In the genomic region with DNA sequence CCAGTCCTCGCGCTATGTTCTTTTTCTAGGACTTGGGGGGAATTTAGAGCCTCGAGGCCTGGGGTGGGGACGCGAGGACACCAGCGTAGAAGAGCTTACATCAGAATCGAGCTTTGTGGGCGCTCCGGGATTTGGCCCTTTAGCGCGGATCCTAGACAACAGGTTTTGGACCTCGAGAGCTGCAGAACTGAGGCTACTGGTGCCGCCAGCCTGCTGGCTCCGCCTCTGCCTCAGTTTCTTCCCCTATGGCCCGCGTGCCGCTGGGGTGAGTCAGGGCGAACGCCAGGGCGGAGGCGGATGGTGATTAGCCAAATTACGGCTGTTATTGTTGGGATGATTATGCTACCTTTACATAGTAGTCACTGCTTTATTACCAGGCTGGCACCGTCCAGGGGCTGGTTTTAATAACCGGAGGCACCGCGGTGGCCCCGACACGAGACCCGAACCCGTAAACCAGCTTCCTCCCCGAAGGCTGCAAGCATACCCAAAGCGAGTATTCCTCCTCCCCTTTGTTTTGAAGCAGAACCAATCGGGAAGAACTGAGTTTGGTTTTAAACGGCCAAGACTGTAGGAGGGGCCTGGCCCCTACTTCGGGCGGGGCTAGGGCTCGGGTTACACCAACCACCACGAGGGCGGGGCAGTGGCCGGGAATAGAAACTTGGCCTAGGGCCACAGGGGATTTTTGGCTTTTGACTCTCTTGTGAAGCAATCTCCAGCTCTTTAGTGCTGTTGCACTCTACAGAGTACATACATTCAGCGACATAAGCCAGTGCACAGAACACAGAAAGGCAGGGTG, we compare ENCODE assay signal across 8 cellular contexts. TPM values are rescaled to one million over a fixed set of nuclear protein-coding genes. Genes with fewer than 3 reads are reported as not detected.
DNase-seq lines count a peak whose midpoint lies in the region; ATAC-seq lines count a peak whose summit lies in the region.

No MANE protein-coding gene starts in this region.

- no peaks in the 10 kb centered on the region for H3K9me3 Mint-ChIP-seq in effector memory CD8-positive, alpha-beta T cell
- no peaks in the 10 kb centered on the region for H3K9me3 Mint-ChIP-seq in memory B cell

- peak overlapping the region; percentile 92 to 97 for H3K27ac Mint-ChIP-seq in effector memory CD8-positive, alpha-beta T cell
- peak overlapping the region; percentile 91 for H3K27ac Mint-ChIP-seq in memory B cell

- H3K4me1 Mint-ChIP-seq in effector memory CD8-positive, alpha-beta T cell (ENCODE audit: low read depth in 2 of 2), result peaks cover 24 to 34% of the 10 kb centered on the region in 2 donors
- peaks cover 36% of the 10 kb centered on the region for H3K4me1 Mint-ChIP-seq in memory B cell

- H3K4me3 Mint-ChIP-seq in effector memory CD8-positive, alpha-beta T cell, result peak overlapping the region; percentile 99
- H3K4me3 Mint-ChIP-seq in memory B cell, result peak overlapping the region; percentile 96

- ATAC-seq in GM21367 (IDR thresholded peaks at IDR 0.05; ENCODE audit: unreplicated experiment) (peak; percentile 64), memory B cell (ENCODE audit: low read depth) (peak; percentile 71)
- ATAC-seq in effector memory CD8-positive, alpha-beta T cell (replicated peaks), result peak; percentile 68

- H3K27me3 Mint-ChIP-seq in effector memory CD8-positive, alpha-beta T cell, result no peaks in the 10 kb centered on the region
- no peaks in the 10 kb centered on the region for H3K27me3 Mint-ChIP-seq in memory B cell

- peak; percentile 95 for DNase-seq in COR-L47 (lab: John Stamatoyannopoulos, UW)
- peak; percentile 97 for DNase-seq in HT1080 (ENCODE audit: low read depth)
- DNase-seq in NOMO-1 (lab: John Stamatoyannopoulos, UW; ENCODE audit: unreplicated experiment in 2 of 2), result peak; percentile 98 to 99
- DNase-seq in activated CD8-positive, alpha-beta memory T cell treated with anti-CD3 and anti-CD28 coated beads for 48 hours (ENCODE audit: low read depth in 2 of 3, low spot score in 2 of 3), result peak; percentile 53 to 79 (median 72)
- DNase-seq in effector memory CD8-positive, alpha-beta T cell, result peak; percentile 82 to 89 (median 85)
- DNase-seq in memory B cell (ENCODE audit: low spot score in 2 of 2), result peak; percentile 77 to 90
- peak; percentile 84 for DNase-seq in stimulated activated CD8-positive, alpha-beta memory T cell treated with anti-CD3 and anti-CD28 coated beads, Interleukin-12 subunit alpha, Interleukin-12 subunit beta, amount 100 ng/mL, for 1 hour (ENCODE audit: low read depth)

- peaks cover 19% of the 10 kb centered on the region for H3K36me3 Mint-ChIP-seq in effector memory CD8-positive, alpha-beta T cell (ENCODE audit: insufficient read depth)
- peaks cover 7% of the 10 kb centered on the region for H3K36me3 Mint-ChIP-seq in memory B cell

RNA-seq across cellular contexts. Expression of a gene that starts 0.6 kb away (rescaled TPM):
- 32.5 and 33.7 TPM in 2 replicates for total RNA-seq in HT1080 (2014; rRNA removed; shearing (Covaris generic))
- polyA plus RNA-seq in HT1080 (2015; cell fraction: cytosol; rRNA removed), result 35.3 and 35.8 TPM in 2 replicates
- polyA plus RNA-seq in HT1080 (2015; cell fraction: nucleus; rRNA removed), result 314 and 320 TPM in 2 replicates

RNA-seq across cellular contexts. Expression of a gene that starts 5.9 kb away (rescaled TPM):
- 26.9 and 35.2 TPM in 2 replicates for total RNA-seq in HT1080 (2014; rRNA removed; shearing (Covaris generic))
- polyA plus RNA-seq in HT1080 (2015; cell fraction: cytosol; rRNA removed), result 19.3 and 23.9 TPM in 2 replicates
- polyA plus RNA-seq in HT1080 (2015; cell fraction: nucleus; rRNA removed), result 19.1 and 22.3 TPM in 2 replicates

RNA-seq across cellular contexts. Expression of a gene that starts 15.1 kb away (rescaled TPM):
- not detected in 2 replicates for total RNA-seq in HT1080 (2014; rRNA removed; shearing (Covaris generic))
- polyA plus RNA-seq in HT1080 (2015; cell fraction: cytosol; rRNA removed), result not detected in 2 replicates
- not detected in 2 replicates for polyA plus RNA-seq in HT1080 (2015; cell fraction: nucleus; rRNA removed)

RNA-seq across cellular contexts. Expression of a gene that starts 53.7 kb away (rescaled TPM):
- 25.9 and 29.1 TPM in 2 replicates for total RNA-seq in HT1080 (2014; rRNA removed; shearing (Covaris generic))
- polyA plus RNA-seq in HT1080 (2015; cell fraction: cytosol; rRNA removed), result 25.5 and 27.2 TPM in 2 replicates
- polyA plus RNA-seq in HT1080 (2015; cell fraction: nucleus; rRNA removed), result 52.8 and 61.2 TPM in 2 replicates

RNA-seq across cellular contexts. Expression of a gene that starts 53.9 kb away (rescaled TPM):
- 38.9 and 70.7 TPM in 2 replicates for total RNA-seq in HT1080 (2014; rRNA removed; shearing (Covaris generic))
- 27.9 and 36.5 TPM in 2 replicates for polyA plus RNA-seq in HT1080 (2015; cell fraction: cytosol; rRNA removed)
- polyA plus RNA-seq in HT1080 (2015; cell fraction: nucleus; rRNA removed), result 108 TPM in 2 replicates

Comparison
In these comparisons a context has a peak if more than half of its experiments do, and no peak if none do; other contexts are left out.
1. Peak in every context shown above with its lines: DNase-seq and ATAC-seq.